In genomic region chr6:162963861-162964260, GRCh38 we compare ENCODE assay signal across 16 cellular contexts.
"Had no signal": no experiment of that assay in that cellular context is flagged by ENCODE, and none has a peak within 500 bp of the region (broad histone marks: within the 10 kb centered on the region; RNA-seq: fewer than 3 reads in every experiment).

No MANE protein-coding gene starts in this region.

- H2AFZ ChIP-seq: parathyroid adenoma had no signal

- H3K27me3 ChIP-seq: dorsolateral prefrontal cortex, heart left ventricle, thyroid gland had no signal

- H3K79me2 ChIP-seq: parathyroid adenoma had no signal

- H3K4me1 ChIP-seq: parathyroid adenoma, thyroid gland had no signal

- ATAC-seq: stimulated activated memory B cell treated with anti-CD40 and anti-IgM and Interleukin-4, amounts not matched to agents 10 μg/mL and 1 μg/mL and 100 μg/mL, for 72 hours; WTC11 had no signal

- H3K9ac ChIP-seq: parathyroid adenoma had no signal

- DNase-seq: activated CD4-positive, alpha-beta T cell treated with anti-CD3 and anti-CD28 coated beads for 48 hours; activated CD8-positive, alpha-beta memory T cell treated with anti-CD3 and anti-CD28 coated beads, Interleukin-2, amount 50 U/mL, for 48 hours; activated naive CD8-positive, alpha-beta T cell treated with anti-CD3 and anti-CD28 coated beads, Interleukin-2, amount 10 ng/mL, durations not matched to agents 7 days and 5 days; anterior cingulate cortex; dorsolateral prefrontal cortex; endodermal cell; foreskin melanocyte; heart left ventricle; naive B cell; stimulated activated CD4-positive, alpha-beta T cell treated with anti-CD3 and anti-CD28 coated beads, Interleukin-2, amount 100 ng/mL, for 48 hours; T-helper 2 cell; thyroid gland had no signal

- H3K36me3 ChIP-seq: heart left ventricle, thyroid gland had no signal

- H3K9me3 ChIP-seq: heart left ventricle, thyroid gland had no signal

- H3K27ac ChIP-seq: dorsolateral prefrontal cortex, heart left ventricle, parathyroid adenoma, thyroid gland had no signal

- H3K4me3 ChIP-seq: dorsolateral prefrontal cortex, heart left ventricle, lung, thyroid gland had no signal
